In the genomic region with DNA sequence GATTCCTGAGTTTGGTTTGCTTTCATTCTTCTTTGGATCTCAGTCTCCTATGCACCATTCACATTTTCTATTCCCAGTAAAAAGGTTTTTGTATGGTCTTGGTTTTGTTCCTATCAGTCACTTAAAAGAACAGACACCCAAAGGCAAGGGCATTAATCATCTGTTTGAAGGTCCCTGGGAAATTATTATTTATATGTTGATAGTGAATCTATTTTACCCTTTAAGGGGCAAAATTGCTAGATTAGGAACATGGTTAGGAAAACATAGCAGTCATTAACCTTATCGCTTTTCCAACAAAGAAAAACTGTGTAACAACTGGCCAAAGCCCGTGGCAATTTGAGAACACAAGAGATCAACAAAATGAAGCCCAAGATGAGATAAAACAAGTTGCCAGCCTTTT, we compare ENCODE assay signal across 29 cellular contexts.
"Had no signal": no experiment of that assay in that cellular context is flagged by ENCODE, and none has a peak within 500 bp of the region (broad histone marks: within the 10 kb centered on the region; RNA-seq: fewer than 3 reads in every experiment).

No MANE protein-coding gene starts in this region.

- DNase-seq: activated CD4-positive, alpha-beta memory T cell treated with anti-CD3 and anti-CD28 coated beads, Interleukin-2, amount 10 ng/mL, durations not matched to agents 7 days and 5 days; activated CD4-positive, alpha-beta T cell treated with anti-CD3 and anti-CD28 coated beads for 1 hour; activated CD4-positive, alpha-beta T cell treated with anti-CD3 and anti-CD28 coated beads for 36 hours; activated CD4-positive, alpha-beta T cell treated with anti-CD3 and anti-CD28 coated beads for 48 hours; activated CD4-positive, alpha-beta T cell treated with anti-CD3 and anti-CD28 coated beads, Interleukin-2, amount 10 ng/mL, durations not matched to agents 7 days and 5 days; activated CD4-positive, alpha-beta T cell treated with anti-CD3 and anti-CD28 coated beads, Interleukin-2, amount 50 U/mL, for 48 hours; activated CD4-positive, CD25-positive, alpha-beta regulatory T cell; activated CD8-positive, alpha-beta memory T cell treated with anti-CD3 and anti-CD28 coated beads, Interleukin-2, amount 50 U/mL, for 4 hours; activated effector memory CD4-positive, alpha-beta T cell treated with anti-CD3 and anti-CD28 coated beads, Interleukin-2, amount 50 U/mL, for 16 hours; activated gamma-delta T cell treated with Interleukin-2 at 50 U/mL for 16 hours; activated naive CD4-positive, alpha-beta T cell; activated naive CD4-positive, alpha-beta T cell treated with anti-CD3 and anti-CD28 coated beads for 36 hours; activated naive CD8-positive, alpha-beta T cell treated with anti-CD3 and anti-CD28 coated beads, Interleukin-2, amount 10 ng/mL, durations not matched to agents 7 days and 5 days; activated naive CD8-positive, alpha-beta T cell treated with anti-CD3 and anti-CD28 coated beads, Interleukin-2, amount 50 U/mL, for 24 hours; activated T-cell treated with anti-CD3 and anti-CD28 coated beads for 4 hours; activated T-cell treated with anti-CD3 and anti-CD28 coated beads, Interleukin-2, amount 50 U/mL, for 1 hour; activated T-cell treated with anti-CD3 and anti-CD28 coated beads, Interleukin-2, amount 50 U/mL, for 4 hours; activated T-cell treated with anti-CD3 and anti-CD28 coated beads, Interleukin-2, amount 50 U/mL, for 72 hours; amygdala; anterior cingulate cortex; caudate nucleus; cerebellar nuclear complex; colonic mucosa; T-helper 2 cell; T-helper 9 cell; WERI-Rb-1 had no signal

- ATAC-seq: activated CD4-positive, alpha-beta T cell treated with anti-CD3 and anti-CD28 coated beads for 36 hours; activated CD4-positive, CD25-positive, alpha-beta regulatory T cell treated with anti-CD3 and anti-CD28 coated beads, Interleukin-2, amount 50 U/mL, for 24 hours; activated naive CD8-positive, alpha-beta T cell treated with anti-CD3 and anti-CD28 coated beads, Interleukin-2, amount 50 U/mL, for 24 hours; activated T-cell treated with anti-CD3 and anti-CD28 coated beads, Interleukin-2, amount 50 U/mL, for 4 hours; activated T-cell treated with anti-CD3 and anti-CD28 coated beads, Interleukin-2, amount 50 U/mL, for 72 hours; activated T-helper 17 cell treated with anti-CD3 and anti-CD28 coated beads, Interleukin-2, amount 50 U/mL, for 72 hours; WTC11 had no signal
